In the genomic region with DNA sequence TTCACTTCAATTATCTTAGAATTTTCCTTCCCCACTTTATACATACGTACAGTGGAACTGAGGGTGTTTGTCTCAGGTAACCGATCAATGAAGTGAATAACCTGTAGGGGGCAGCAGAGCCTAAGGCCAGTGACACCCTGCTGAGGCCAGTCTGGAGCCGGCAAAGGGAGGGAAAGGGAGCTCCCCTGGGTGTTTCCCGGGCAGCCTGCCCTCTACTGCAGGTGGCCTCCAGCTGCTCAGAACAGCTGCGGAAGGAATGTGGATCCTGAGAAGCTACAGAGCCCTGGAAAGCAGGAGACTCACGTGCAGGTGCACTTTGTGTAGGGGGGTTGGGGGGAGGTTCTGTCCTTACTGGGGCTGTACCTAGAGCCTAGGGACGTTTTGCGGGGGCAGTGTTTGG, we compare ENCODE assay signal across 1 cellular context.
TF ChIP-seq lines count a peak whose summit lies in the region.

No MANE protein-coding gene starts in this region.

TF ChIP-seq in K562, 482 proteins besides CTCF, POLR2A, EP300 and RAD21:
- TF ChIP-seq ARHGAP35 (IDR thresholded peaks at IDR 0.05; ENCODE audit: partially characterized antibody) (no peak), CBFA2T3 (IDR thresholded peaks at IDR 0.05) (peak; percentile 43), ZNF77 (CRISPR knock-in tag; IDR thresholded peaks at IDR 0.05) (no peak), PURB (CRISPR knock-in tag; IDR thresholded peaks at IDR 0.05; ENCODE audit: low read depth) (no peak), XRCC5 (IDR thresholded peaks at IDR 0.05; ENCODE audit: low read depth, low read length) (peak; percentile 23; the same call in 1 of the 2 replicates), SMC3 (conservative IDR thresholded peaks at IDR 0.05; ENCODE audit: insufficient read depth, low read depth, low read length) (0 out of 2 replicates have a peak, but pooled peaks have one; percentile 38), POLR2AphosphoS2 (IDR thresholded peaks at IDR 0.05; ENCODE audit: low read length) (no peak), CBFA2T2 (conservative IDR thresholded peaks at IDR 0.05) (0 out of 2 replicates have a peak, but pooled peaks have one; percentile 35), RB1 (IDR thresholded peaks at IDR 0.05; ENCODE audit: low read depth) (0 out of 2 replicates have a peak, but pooled peaks have one; percentile 13), MAZ (CRISPR knock-in tag; conservative IDR thresholded peaks at IDR 0.05 in 1 of 2, IDR thresholded peaks at IDR 0.05 in 1 of 2) (0 out of 4 replicates have a peak, but pooled peaks of 1 of the 2 experiments have one; percentile 41), KLF16 (IDR thresholded peaks at IDR 0.05) (0 out of 2 replicates have a peak, but pooled peaks have one; percentile 32), FOXK1 (CRISPR knock-in tag; IDR thresholded peaks at IDR 0.05; ENCODE audit: borderline replicate concordance) (peak; percentile 49; the same call in 1 of the 2 replicates), SNIP1 (IDR thresholded peaks at IDR 0.05; ENCODE audit: low read depth) (no peak)
- TF ChIP-seq, protein P1, sequence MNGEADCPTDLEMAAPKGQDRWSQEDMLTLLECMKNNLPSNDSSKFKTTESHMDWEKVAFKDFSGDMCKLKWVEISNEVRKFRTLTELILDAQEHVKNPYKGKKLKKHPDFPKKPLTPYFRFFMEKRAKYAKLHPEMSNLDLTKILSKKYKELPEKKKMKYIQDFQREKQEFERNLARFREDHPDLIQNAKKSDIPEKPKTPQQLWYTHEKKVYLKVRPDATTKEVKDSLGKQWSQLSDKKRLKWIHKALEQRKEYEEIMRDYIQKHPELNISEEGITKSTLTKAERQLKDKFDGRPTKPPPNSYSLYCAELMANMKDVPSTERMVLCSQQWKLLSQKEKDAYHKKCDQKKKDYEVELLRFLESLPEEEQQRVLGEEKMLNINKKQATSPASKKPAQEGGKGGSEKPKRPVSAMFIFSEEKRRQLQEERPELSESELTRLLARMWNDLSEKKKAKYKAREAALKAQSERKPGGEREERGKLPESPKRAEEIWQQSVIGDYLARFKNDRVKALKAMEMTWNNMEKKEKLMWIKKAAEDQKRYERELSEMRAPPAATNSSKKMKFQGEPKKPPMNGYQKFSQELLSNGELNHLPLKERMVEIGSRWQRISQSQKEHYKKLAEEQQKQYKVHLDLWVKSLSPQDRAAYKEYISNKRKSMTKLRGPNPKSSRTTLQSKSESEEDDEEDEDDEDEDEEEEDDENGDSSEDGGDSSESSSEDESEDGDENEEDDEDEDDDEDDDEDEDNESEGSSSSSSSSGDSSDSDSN (IDR thresholded peaks at IDR 0.05; ENCODE audit: borderline replicate concordance in 1 of 2, low read depth in 2 of 2, low read length in 2 of 2) = peak in 1 of 2 experiments; percentile 40; a peak in 1 of 4 replicates
- TF ChIP-seq, protein P2, sequence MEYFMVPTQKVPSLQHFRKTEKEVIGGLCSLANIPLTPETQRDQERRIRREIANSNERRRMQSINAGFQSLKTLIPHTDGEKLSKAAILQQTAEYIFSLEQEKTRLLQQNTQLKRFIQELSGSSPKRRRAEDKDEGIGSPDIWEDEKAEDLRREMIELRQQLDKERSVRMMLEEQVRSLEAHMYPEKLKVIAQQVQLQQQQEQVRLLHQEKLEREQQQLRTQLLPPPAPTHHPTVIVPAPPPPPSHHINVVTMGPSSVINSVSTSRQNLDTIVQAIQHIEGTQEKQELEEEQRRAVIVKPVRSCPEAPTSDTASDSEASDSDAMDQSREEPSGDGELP (CRISPR knock-in tag; IDR thresholded peaks at IDR 0.05; ENCODE audit: borderline replicate concordance) = peak; percentile 45; the same call in 1 of the 2 replicates
- TF ChIP-seq, protein P3, sequence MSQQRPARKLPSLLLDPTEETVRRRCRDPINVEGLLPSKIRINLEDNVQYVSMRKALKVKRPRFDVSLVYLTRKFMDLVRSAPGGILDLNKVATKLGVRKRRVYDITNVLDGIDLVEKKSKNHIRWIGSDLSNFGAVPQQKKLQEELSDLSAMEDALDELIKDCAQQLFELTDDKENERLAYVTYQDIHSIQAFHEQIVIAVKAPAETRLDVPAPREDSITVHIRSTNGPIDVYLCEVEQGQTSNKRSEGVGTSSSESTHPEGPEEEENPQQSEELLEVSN (IDR thresholded peaks at IDR 0.05; ENCODE audit: borderline replicate concordance in 1 of 2, extremely low read depth in 1 of 2, insufficient read depth in 1 of 2, insufficient read length in 1 of 2, low read depth in 1 of 2, low read length in 1 of 2, poor library complexity in 1 of 2, severe bottlenecking in 1 of 2) = peak in 1 of 2 experiments; percentile 83
